Comparison of ENCODE assay signal across 7 cellular contexts in the genomic region with DNA sequence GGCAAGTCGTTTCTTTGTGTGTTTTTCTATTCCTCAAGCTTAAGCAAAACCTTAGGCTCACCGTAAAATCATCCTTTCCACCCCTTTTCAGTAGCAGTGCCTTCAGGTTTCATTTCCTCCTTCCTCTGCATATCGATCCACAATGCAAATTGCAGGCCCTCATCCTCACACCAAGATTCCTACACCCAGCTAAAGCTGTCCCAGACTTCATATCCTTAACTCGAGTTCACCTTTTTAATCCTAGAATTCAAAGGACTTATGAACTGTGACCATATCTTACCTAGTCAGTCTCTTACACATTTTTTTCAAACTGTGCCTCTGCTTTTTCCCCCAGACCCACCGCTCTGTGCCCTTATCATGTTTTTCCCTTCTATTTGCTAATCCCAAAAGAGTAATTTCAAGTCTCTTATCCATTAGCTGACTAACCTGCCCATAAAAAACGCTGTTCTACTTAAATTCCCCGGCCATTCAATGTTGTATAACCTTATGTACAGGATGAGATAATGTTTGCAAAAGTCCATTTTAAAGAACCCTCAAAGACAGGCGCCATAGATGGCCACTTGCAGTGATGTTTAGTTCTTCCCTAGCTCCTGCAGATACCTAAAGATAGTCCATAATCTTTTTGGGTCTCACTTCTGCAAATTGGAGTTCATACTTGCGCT. TPM values are rescaled to one million over a fixed set of nuclear protein-coding genes. Genes with fewer than 3 reads are reported as not detected.
A peak's percentile ranks its signal among the peaks of the same experiment; 100 is the strongest.
DNase-seq lines count a peak whose midpoint lies in the region; ATAC-seq and TF ChIP-seq lines count a peak whose summit lies in the region.

No MANE protein-coding gene starts in this region.

- H3F3A ChIP-seq in SU-DHL-6 (ENCODE audit: insufficient read depth) = 0 out of 2 replicates have a peak, but pooled peaks cover 18% of the 10 kb centered on the region

- peaks cover 21% of the 10 kb centered on the region for H4K20me1 ChIP-seq in SU-DHL-6 (ENCODE audit: low read depth, low read length)

- H3K9ac ChIP-seq in SU-DHL-6 (ENCODE audit: low read length) = peak overlapping the region; percentile 78

- TF ChIP-seq CTCF in SU-DHL-6 (IDR thresholded peaks at IDR 0.05; ENCODE audit: insufficient read depth, low read length, poor library complexity, severe bottlenecking) (no peak), glutamatergic neuron (IDR thresholded peaks at IDR 0.05; ENCODE audit: partially characterized antibody, unreplicated experiment) (no peak)

- no peaks in the 10 kb centered on the region for H3K36me3 Mint-ChIP-seq in glutamatergic neuron (ENCODE audit: unreplicated experiment)
- H3K36me3 Mint-ChIP-seq in stimulated activated memory B cell treated with anti-CD40 and anti-IgM and Interleukin-4, amounts not matched to agents 10 μg/mL and 1 μg/mL and 100 μg/mL, for 72 hours = peaks cover 27% of the 10 kb centered on the region

- H3K9me3 ChIP-seq in SU-DHL-6 (ENCODE audit: insufficient read depth, low read length) = no peaks in the 10 kb centered on the region

- peaks cover 18% of the 10 kb centered on the region for H3K4me1 Mint-ChIP-seq in glutamatergic neuron (ENCODE audit: low read depth, unreplicated experiment)
- H3K4me1 Mint-ChIP-seq in stimulated activated memory B cell treated with anti-CD40 and anti-IgM and Interleukin-4, amounts not matched to agents 10 μg/mL and 1 μg/mL and 100 μg/mL, for 72 hours = peaks cover 41% of the 10 kb centered on the region

- DNase-seq in H7 (no peak), glutamatergic neuron (no peak), NCI-H1436 (lab: John Stamatoyannopoulos, UW) (no peak), NCI-H1694 (lab: John Stamatoyannopoulos, UW) (no peak), iPS-NIHi7 (ENCODE audit: extremely low spot score) (no peak)

- H3K36me3 ChIP-seq in H7 (replicated peaks; ENCODE audit: control insufficient read depth, insufficient read depth, low read length) = peaks cover 5% of the 10 kb centered on the region
- no peaks in the 10 kb centered on the region for H3K36me3 ChIP-seq in SU-DHL-6 (ENCODE audit: low read length)

- H3K9me3 Mint-ChIP-seq in glutamatergic neuron (ENCODE audit: unreplicated experiment) = no peaks in the 10 kb centered on the region
- no peaks in the 10 kb centered on the region for H3K9me3 Mint-ChIP-seq in stimulated activated memory B cell treated with anti-CD40 and anti-IgM and Interleukin-4, amounts not matched to agents 10 μg/mL and 1 μg/mL and 100 μg/mL, for 72 hours

- no peaks in the 10 kb centered on the region for H3K9me2 ChIP-seq in SU-DHL-6 (replicated peaks; ENCODE audit: insufficient read depth, low read length)

- no peaks in the 10 kb centered on the region for H3K27me3 ChIP-seq in H7 (ENCODE audit: control insufficient read depth, insufficient read depth, low read length)
- H3K27me3 ChIP-seq in SU-DHL-6 (ENCODE audit: low read length) = no peaks in the 10 kb centered on the region

- no peaks in the 10 kb centered on the region for H3K27me3 Mint-ChIP-seq in glutamatergic neuron (ENCODE audit: unreplicated experiment)
- H3K27me3 Mint-ChIP-seq in stimulated activated memory B cell treated with anti-CD40 and anti-IgM and Interleukin-4, amounts not matched to agents 10 μg/mL and 1 μg/mL and 100 μg/mL, for 72 hours = no peaks in the 10 kb centered on the region

- no peak overlapping the region for H2AFZ ChIP-seq in SU-DHL-6 (ENCODE audit: low read depth, low read length, severe bottlenecking)

- H3K27ac Mint-ChIP-seq in glutamatergic neuron (ENCODE audit: unreplicated experiment) = peak overlapping the region; percentile 18
- H3K27ac Mint-ChIP-seq in stimulated activated memory B cell treated with anti-CD40 and anti-IgM and Interleukin-4, amounts not matched to agents 10 μg/mL and 1 μg/mL and 100 μg/mL, for 72 hours = peak overlapping the region; percentile 91

- peaks cover 62% of the 10 kb centered on the region for H3K79me2 ChIP-seq in SU-DHL-6 (ENCODE audit: insufficient read depth, low read length)

- H3K4me2 ChIP-seq in SU-DHL-6 (ENCODE audit: low read depth, low read length, poor library complexity, severe bottlenecking) = peak overlapping the region; percentile 82

- peak overlapping the region; percentile 96 for H3K4me3 ChIP-seq in H7 (ENCODE audit: insufficient read depth, low read depth, low read length)
- H3K4me3 ChIP-seq in SU-DHL-6 (ENCODE audit: insufficient read depth, low read length, poor library complexity, severe bottlenecking) = peak overlapping the region; percentile 97

- peak overlapping the region; percentile 97 for H3K4me3 Mint-ChIP-seq in glutamatergic neuron (ENCODE audit: unreplicated experiment)
- peak overlapping the region; percentile 83 for H3K4me3 Mint-ChIP-seq in stimulated activated memory B cell treated with anti-CD40 and anti-IgM and Interleukin-4, amounts not matched to agents 10 μg/mL and 1 μg/mL and 100 μg/mL, for 72 hours

- H3K27ac ChIP-seq in SU-DHL-6 (ENCODE audit: low read depth, low read length) = peak overlapping the region; percentile 51; the same call in 1 of the 2 replicates

- no peak for ATAC-seq in stimulated activated memory B cell treated with anti-CD40 and anti-IgM and Interleukin-4, amounts not matched to agents 10 μg/mL and 1 μg/mL and 100 μg/mL, for 72 hours

RNA-seq across cellular contexts. Expression of a gene that starts 1.5 kb away (rescaled TPM):
- 268 and 318 TPM in 2 replicates for total RNA-seq in H7 (2014; rRNA removed; shearing (Covaris generic))
- total RNA-seq in glutamatergic neuron (ENCODE audit: unreplicated experiment) = 95.5 TPM

RNA-seq across cellular contexts. Expression of a gene that starts 33.6 kb away (rescaled TPM):
- 677 and 731 TPM in 2 replicates for total RNA-seq in H7 (2014; rRNA removed; shearing (Covaris generic))
- 320 TPM for total RNA-seq in glutamatergic neuron (ENCODE audit: unreplicated experiment)

RNA-seq across cellular contexts. Expression of a gene that starts 51.0 kb away (rescaled TPM):
- 0.03 and 1.2 TPM in 2 replicates for total RNA-seq in H7 (2014; rRNA removed; shearing (Covaris generic))
- total RNA-seq in glutamatergic neuron (ENCODE audit: unreplicated experiment) = not detected
